Comparison of ENCODE assay signal across 12 cellular contexts in genomic region chr7:156942708-156943090, GRCh38. TPM values are rescaled to one million over a fixed set of nuclear protein-coding genes. Genes with fewer than 3 reads are reported as not detected.
DNase-seq lines count a peak whose midpoint lies in the region; ATAC-seq, FAIRE-seq and TF ChIP-seq lines count a peak whose summit lies in the region.
"Had no signal": no experiment of that assay in that cellular context is flagged by ENCODE, and none has a peak within 500 bp of the region (broad histone marks: within the 10 kb centered on the region; RNA-seq: fewer than 3 reads in every experiment).

No MANE protein-coding gene starts in this region.

- peaks cover 10% of the 10 kb centered on the region for H3K36me3 Mint-ChIP-seq in activated CD4-positive, alpha-beta T cell treated with anti-CD3 and anti-CD28 coated beads, Interleukin-2, amount 10 ng/mL, durations not matched to agents 7 days and 5 days (ENCODE audit: low read depth)

- no peak for FAIRE-seq in pancreas (lab: Jason Lieb, UNC)

- peak; percentile 39 for DNase-seq in activated CD4-positive, alpha-beta T cell treated with anti-CD3 and anti-CD28 coated beads for 48 hours
- no peak for DNase-seq in activated CD4-positive, alpha-beta T cell treated with anti-CD3 and anti-CD28 coated beads, Interleukin-2, amount 10 ng/mL, durations not matched to agents 7 days and 5 days
- DNase-seq in Panc1 (ENCODE audit: low read depth, low spot score): no peak
- DNase-seq in pancreas: peak; percentile 25 to 70 (median 55)
- no peak for DNase-seq in GM19240 (ENCODE audit: insufficient read length, low spot score)
- no peak for DNase-seq in hepatocyte (ENCODE audit: low spot score)
- DNase-seq: brain microvascular endothelial cell, NCI-H187 had no signal

- no peaks in the 10 kb centered on the region for H3K27me3 ChIP-seq in Panc1 (ENCODE audit: control insufficient read depth, insufficient read depth, low read length)
- no peaks in the 10 kb centered on the region for H3K27me3 ChIP-seq in pancreas
- H3K27me3 ChIP-seq in hepatocyte: no peaks in the 10 kb centered on the region
- H3K27me3 ChIP-seq: thyroid gland had no signal

- H3K27ac ChIP-seq in Panc1 (ENCODE audit: low read length) (no peak overlapping the region), pancreas (peak overlapping the region; percentile 58 to 80 (median 78)), hepatocyte (no peak overlapping the region)
- H3K27ac ChIP-seq: brain microvascular endothelial cell, epithelial cell of prostate, thyroid gland had no signal

- no peaks in the 10 kb centered on the region for H4K20me1 ChIP-seq in hepatocyte (ENCODE audit: insufficient read depth, poor library complexity, severe bottlenecking)

- H3K4me1 Mint-ChIP-seq in activated CD4-positive, alpha-beta T cell treated with anti-CD3 and anti-CD28 coated beads, Interleukin-2, amount 10 ng/mL, durations not matched to agents 7 days and 5 days: peaks cover 6% of the 10 kb centered on the region

- POLR2A ChIA-PET in activated CD4-positive, alpha-beta T cell treated with anti-CD3 and anti-CD28 coated beads, Interleukin-2, amount 10 ng/mL, durations not matched to agents 7 days and 5 days (lab: Charles Lee): no interaction called here
- POLR2A ChIA-PET in Panc1 (lab: Charles Lee): no interaction called here

- H3K9me3 Mint-ChIP-seq in activated CD4-positive, alpha-beta T cell treated with anti-CD3 and anti-CD28 coated beads, Interleukin-2, amount 10 ng/mL, durations not matched to agents 7 days and 5 days: peaks cover 12% of the 10 kb centered on the region

- peaks cover 31% of the 10 kb centered on the region for H3K27me3 Mint-ChIP-seq in activated CD4-positive, alpha-beta T cell treated with anti-CD3 and anti-CD28 coated beads, Interleukin-2, amount 10 ng/mL, durations not matched to agents 7 days and 5 days

- no peak overlapping the region for H3K27ac Mint-ChIP-seq in activated CD4-positive, alpha-beta T cell treated with anti-CD3 and anti-CD28 coated beads, Interleukin-2, amount 10 ng/mL, durations not matched to agents 7 days and 5 days

- H3K9me3 ChIP-seq in Panc1 (ENCODE audit: control insufficient read depth, insufficient read depth, low read depth, low read length) (no peaks in the 10 kb centered on the region), pancreas (no peaks in the 10 kb centered on the region), hepatocyte (ENCODE audit: low read depth) (no peaks in the 10 kb centered on the region)
- H3K9me3 ChIP-seq: thyroid gland had no signal

- TF ChIP-seq CTCF in Panc1 (IDR thresholded peaks at IDR 0.05) (no peak), pancreas (IDR thresholded peaks at IDR 0.05) (no peak), hepatocyte (IDR thresholded peaks at IDR 0.05; ENCODE audit: poor library complexity) (no peak)

- no peak overlapping the region for H3K4me3 Mint-ChIP-seq in activated CD4-positive, alpha-beta T cell treated with anti-CD3 and anti-CD28 coated beads, Interleukin-2, amount 10 ng/mL, durations not matched to agents 7 days and 5 days

- in situ Hi-C loops in Panc1 (cut with HindIII; ENCODE audit: low pct_unique_long_range_greater_than_20kb, low sequenced_read_pairs): no loop called here

- intact Hi-C loops in Panc1 (cut with micrococcal nuclease; ENCODE audit: unreplicated experiment): no loop called here
- intact Hi-C loops in pancreas (cut with DNase I): no loop called here

- H3K4me1 ChIP-seq in Panc1 (ENCODE audit: control insufficient read depth, insufficient read depth, low read length): 0 out of 2 replicates have a peak, but pooled peaks cover 6% of the 10 kb centered on the region
- H3K4me1 ChIP-seq in pancreas: no peaks in the 10 kb centered on the region
- H3K4me1 ChIP-seq in hepatocyte (ENCODE audit: insufficient read depth): no peaks in the 10 kb centered on the region
- H3K4me1 ChIP-seq: thyroid gland had no signal

- no peak overlapping the region for H2AFZ ChIP-seq in hepatocyte

- CTCF ChIA-PET in activated CD4-positive, alpha-beta T cell treated with anti-CD3 and anti-CD28 coated beads, Interleukin-2, amount 10 ng/mL, durations not matched to agents 7 days and 5 days (lab: Charles Lee): interaction anchor here (0.6 to 1.2 kb wide), 2 partner anchors 43 to 295 kb away, joined by 3 read pairs; no protein-coding TSS in a partner anchor
- CTCF ChIA-PET in Panc1 (lab: Charles Lee): no interaction called here

- ATAC-seq in Panc1 (peak; percentile 24; the same call in 1 of the 2 replicates), esophagus mucosa (peak; percentile 88), pancreas (peak; percentile 74 to 82 (median 78)), GM21737 (IDR thresholded peaks at IDR 0.05; ENCODE audit: unreplicated experiment) (no peak)

- no peaks in the 10 kb centered on the region for H3K79me2 ChIP-seq in hepatocyte

- BruUV-seq in Panc1 (replicated peaks; lab: Mats Ljungman, UMichigan): no TSS peak

- no peak overlapping the region for H3K4me2 ChIP-seq in hepatocyte

- H3K36me3 ChIP-seq in Panc1 (ENCODE audit: control insufficient read depth, insufficient read depth, low read length) (no peaks in the 10 kb centered on the region), pancreas (no peaks in the 10 kb centered on the region), hepatocyte (replicated peaks; ENCODE audit: insufficient read depth, low read depth) (no peaks in the 10 kb centered on the region)
- H3K36me3 ChIP-seq: brain microvascular endothelial cell, thyroid gland had no signal

- WGBS in pancreas, 2 donors: 31% methylated on average over 21 to 24 of the region's 24 CpGs
- 83% methylated on average over 18 of the region's 24 CpGs for WGBS in hepatocyte (ENCODE audit: low lambda C conversion rate, missing lambda C conversion rate)

- H3K4me3 ChIP-seq in Panc1 (ENCODE audit: low read depth in 2 of 2, low read length in 2 of 2): no peak overlapping the region
- peak overlapping the region in 2 of 4 donors; percentile 16 to 20 for H3K4me3 ChIP-seq in pancreas
- H3K4me3 ChIP-seq in hepatocyte: no peak overlapping the region
- H3K4me3 ChIP-seq: thyroid gland had no signal

- no peaks in the 10 kb centered on the region for H3K9me2 ChIP-seq in hepatocyte (replicated peaks; ENCODE audit: insufficient read depth)

RNA-seq across cellular contexts. Expression of gene NOM1, which starts 6.8 kb away (rescaled TPM):
- 10 to 100 TPM; 27.2 to 28.6 TPM for total RNA-seq in activated CD4-positive, alpha-beta T cell treated with anti-CD3 and anti-CD28 coated beads, Interleukin-2, amount 10 ng/mL, durations not matched to agents 7 days and 5 days
- 30.3 TPM for total RNA-seq in Panc1 (2021; ENCODE audit: unreplicated experiment)
- polyA plus RNA-seq in Panc1 (2012; ENCODE audit: insufficient read length): 20.6 TPM
- 11.9 TPM for total RNA-seq in esophagus mucosa
- 10 to 100 TPM in 1 of 6 donors, 1 to 10 TPM in 5; 7.2 to 12.9 (median 8.7) TPM for total RNA-seq in pancreas
- polyA plus RNA-seq in pancreas: 10 to 100 TPM in 1 of 2 donors, 1 to 10 TPM in 1; 8.5 to 11.1 TPM
- 9.7 and 13.1 TPM in 2 replicates for total RNA-seq in hepatocyte
- polyA plus RNA-seq in hepatocyte: 9.0 and 14.0 TPM in 2 replicates

RNA-seq across cellular contexts. Expression of gene LMBR1, which starts 49.7 kb away (rescaled TPM):
- 10 to 100 TPM; 38.8 to 43.5 TPM for total RNA-seq in activated CD4-positive, alpha-beta T cell treated with anti-CD3 and anti-CD28 coated beads, Interleukin-2, amount 10 ng/mL, durations not matched to agents 7 days and 5 days
- total RNA-seq in Panc1 (2021; ENCODE audit: unreplicated experiment) (82.6 TPM), esophagus mucosa (32.6 TPM), pancreas (10 to 100 TPM; 22.3 to 40.4 (median 27.7) TPM), hepatocyte (51.8 and 53.1 TPM in 2 replicates)
- polyA plus RNA-seq in Panc1 (2012; ENCODE audit: insufficient read length): 65.7 TPM
- polyA plus RNA-seq in pancreas (1 to 10 TPM; 6.7 to 8.7 TPM), hepatocyte (31.1 and 37.2 TPM in 2 replicates)

Comparison
In these comparisons a context has a peak if more than half of its experiments do, and no peak if none do; other contexts are left out.
1. DNase-seq: peak in activated CD4-positive, alpha-beta T cell treated with anti-CD3 and anti-CD28 coated beads for 48 hours (single experiment) and pancreas (6 of 6); none in activated CD4-positive, alpha-beta T cell treated with anti-CD3 and anti-CD28 coated beads, Interleukin-2, amount 10 ng/mL, durations not matched to agents 7 days and 5 days (single experiment), Panc1 (single experiment), GM19240 (single experiment) and hepatocyte (single experiment).
2. H3K27ac ChIP-seq: peak in pancreas (4 of 4); none in Panc1 (single experiment) and hepatocyte (single experiment).